1 cellular context compared by ENCODE assay signal in the genomic region with DNA sequence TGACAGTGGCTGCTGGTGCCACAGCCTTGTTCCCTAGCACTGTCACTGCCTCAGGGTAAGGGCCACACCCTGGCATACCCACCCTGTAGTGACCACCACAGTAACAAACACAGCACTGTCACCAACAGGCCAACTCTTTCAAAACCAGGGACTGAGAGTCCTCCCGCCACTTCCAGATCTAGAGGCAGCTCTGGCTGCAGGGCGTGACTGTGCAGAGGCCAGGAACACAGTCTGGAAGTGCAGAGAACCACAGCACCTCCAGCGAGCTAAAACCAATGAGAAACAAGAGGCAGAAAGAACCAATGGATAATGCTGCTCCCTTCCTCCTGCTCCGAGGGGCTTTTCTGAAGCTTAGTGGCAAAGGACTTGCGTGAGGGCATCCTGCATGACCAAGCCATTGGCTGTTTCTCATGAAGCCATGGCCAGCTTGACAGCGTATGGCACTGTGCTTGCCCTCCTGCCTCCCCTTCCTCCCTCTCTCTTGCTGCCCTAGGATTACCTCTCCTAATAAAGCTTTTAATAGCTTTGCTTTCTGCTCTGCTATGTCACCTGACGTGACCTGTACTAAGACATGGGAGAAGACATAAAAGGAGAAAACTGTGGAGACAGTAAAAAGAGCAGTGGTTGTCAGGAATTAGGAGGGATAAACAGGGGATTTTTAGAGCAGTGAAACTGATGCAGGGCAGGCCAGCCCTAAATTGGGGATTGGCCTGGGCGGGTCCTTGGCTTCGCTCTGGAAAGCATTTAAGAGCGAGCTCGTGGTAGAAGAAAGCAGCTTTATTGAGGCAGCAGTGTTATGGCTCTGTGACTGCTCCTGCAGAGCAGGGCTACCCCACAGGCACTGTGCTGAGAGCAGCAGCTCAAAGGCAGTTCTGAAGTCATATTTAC.
TF ChIP-seq lines count a peak whose summit lies in the region.

No MANE protein-coding gene starts in this region.

TF ChIP-seq in GM23338, 12 proteins besides CTCF, POLR2A, EP300 and RAD21 (continued from another document):
- TF ChIP-seq, protein P1, sequence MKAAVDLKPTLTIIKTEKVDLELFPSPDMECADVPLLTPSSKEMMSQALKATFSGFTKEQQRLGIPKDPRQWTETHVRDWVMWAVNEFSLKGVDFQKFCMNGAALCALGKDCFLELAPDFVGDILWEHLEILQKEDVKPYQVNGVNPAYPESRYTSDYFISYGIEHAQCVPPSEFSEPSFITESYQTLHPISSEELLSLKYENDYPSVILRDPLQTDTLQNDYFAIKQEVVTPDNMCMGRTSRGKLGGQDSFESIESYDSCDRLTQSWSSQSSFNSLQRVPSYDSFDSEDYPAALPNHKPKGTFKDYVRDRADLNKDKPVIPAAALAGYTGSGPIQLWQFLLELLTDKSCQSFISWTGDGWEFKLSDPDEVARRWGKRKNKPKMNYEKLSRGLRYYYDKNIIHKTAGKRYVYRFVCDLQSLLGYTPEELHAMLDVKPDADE (IDR thresholded peaks at IDR 0.05), result no peak
- TF ChIP-seq, protein P2, sequence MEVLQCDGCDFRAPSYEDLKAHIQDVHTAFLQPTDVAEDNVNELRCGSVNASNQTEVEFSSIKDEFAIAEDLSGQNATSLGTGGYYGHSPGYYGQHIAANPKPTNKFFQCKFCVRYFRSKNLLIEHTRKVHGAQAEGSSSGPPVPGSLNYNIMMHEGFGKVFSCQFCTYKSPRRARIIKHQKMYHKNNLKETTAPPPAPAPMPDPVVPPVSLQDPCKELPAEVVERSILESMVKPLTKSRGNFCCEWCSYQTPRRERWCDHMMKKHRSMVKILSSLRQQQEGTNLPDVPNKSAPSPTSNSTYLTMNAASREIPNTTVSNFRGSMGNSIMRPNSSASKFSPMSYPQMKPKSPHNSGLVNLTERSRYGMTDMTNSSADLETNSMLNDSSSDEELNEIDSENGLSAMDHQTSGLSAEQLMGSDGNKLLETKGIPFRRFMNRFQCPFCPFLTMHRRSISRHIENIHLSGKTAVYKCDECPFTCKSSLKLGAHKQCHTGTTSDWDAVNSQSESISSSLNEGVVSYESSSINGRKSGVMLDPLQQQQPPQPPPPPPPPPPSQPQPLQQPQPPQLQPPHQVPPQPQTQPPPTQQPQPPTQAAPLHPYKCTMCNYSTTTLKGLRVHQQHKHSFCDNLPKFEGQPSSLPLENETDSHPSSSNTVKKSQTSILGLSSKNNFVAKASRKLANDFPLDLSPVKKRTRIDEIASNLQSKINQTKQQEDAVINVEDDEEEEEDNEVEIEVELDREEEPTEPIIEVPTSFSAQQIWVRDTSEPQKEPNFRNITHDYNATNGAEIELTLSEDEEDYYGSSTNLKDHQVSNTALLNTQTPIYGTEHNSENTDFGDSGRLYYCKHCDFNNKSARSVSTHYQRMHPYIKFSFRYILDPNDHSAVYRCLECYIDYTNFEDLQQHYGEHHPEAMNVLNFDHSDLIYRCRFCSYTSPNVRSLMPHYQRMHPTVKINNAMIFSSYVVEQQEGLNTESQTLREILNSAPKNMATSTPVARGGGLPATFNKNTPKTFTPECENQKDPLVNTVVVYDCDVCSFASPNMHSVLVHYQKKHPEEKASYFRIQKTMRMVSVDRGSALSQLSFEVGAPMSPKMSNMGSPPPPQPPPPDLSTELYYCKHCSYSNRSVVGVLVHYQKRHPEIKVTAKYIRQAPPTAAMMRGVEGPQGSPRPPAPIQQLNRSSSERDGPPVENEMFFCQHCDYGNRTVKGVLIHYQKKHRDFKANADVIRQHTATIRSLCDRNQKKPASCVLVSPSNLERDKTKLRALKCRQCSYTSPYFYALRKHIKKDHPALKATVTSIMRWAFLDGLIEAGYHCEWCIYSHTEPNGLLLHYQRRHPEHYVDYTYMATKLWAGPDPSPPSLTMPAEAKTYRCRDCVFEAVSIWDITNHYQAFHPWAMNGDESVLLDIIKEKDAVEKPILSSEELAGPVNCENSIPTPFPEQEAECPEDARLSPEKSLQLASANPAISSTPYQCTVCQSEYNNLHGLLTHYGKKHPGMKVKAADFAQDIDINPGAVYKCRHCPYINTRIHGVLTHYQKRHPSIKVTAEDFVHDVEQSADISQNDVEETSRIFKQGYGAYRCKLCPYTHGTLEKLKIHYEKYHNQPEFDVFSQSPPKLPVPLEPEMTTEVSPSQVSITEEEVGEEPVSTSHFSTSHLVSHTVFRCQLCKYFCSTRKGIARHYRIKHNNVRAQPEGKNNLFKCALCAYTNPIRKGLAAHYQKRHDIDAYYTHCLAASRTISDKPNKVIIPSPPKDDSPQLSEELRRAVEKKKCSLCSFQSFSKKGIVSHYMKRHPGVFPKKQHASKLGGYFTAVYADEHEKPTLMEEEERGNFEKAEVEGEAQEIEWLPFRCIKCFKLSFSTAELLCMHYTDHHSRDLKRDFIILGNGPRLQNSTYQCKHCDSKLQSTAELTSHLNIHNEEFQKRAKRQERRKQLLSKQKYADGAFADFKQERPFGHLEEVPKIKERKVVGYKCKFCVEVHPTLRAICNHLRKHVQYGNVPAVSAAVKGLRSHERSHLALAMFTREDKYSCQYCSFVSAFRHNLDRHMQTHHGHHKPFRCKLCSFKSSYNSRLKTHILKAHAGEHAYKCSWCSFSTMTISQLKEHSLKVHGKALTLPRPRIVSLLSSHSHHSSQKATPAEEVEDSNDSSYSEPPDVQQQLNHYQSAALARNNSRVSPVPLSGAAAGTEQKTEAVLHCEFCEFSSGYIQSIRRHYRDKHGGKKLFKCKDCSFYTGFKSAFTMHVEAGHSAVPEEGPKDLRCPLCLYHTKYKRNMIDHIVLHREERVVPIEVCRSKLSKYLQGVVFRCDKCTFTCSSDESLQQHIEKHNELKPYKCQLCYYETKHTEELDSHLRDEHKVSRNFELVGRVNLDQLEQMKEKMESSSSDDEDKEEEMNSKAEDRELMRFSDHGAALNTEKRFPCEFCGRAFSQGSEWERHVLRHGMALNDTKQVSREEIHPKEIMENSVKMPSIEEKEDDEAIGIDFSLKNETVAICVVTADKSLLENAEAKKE (CRISPR knock-in tag; IDR thresholded peaks at IDR 0.05), result no peak
- TF ChIP-seq CREB1 (CRISPR knock-in tag; IDR thresholded peaks at IDR 0.05; ENCODE audit: low read depth), result no peak
- TF ChIP-seq ZNF331 (CRISPR knock-in tag; IDR thresholded peaks at IDR 0.05; ENCODE audit: low read depth), result no peak
- no peak for TF ChIP-seq ZNF114 (CRISPR knock-in tag; IDR thresholded peaks at IDR 0.05)
- TF ChIP-seq EZH2 (IDR thresholded peaks at IDR 0.05; ENCODE audit: low read depth, unreplicated experiment), result no peak
